ENCODE assay signal across 8 cellular contexts in the genomic region with DNA sequence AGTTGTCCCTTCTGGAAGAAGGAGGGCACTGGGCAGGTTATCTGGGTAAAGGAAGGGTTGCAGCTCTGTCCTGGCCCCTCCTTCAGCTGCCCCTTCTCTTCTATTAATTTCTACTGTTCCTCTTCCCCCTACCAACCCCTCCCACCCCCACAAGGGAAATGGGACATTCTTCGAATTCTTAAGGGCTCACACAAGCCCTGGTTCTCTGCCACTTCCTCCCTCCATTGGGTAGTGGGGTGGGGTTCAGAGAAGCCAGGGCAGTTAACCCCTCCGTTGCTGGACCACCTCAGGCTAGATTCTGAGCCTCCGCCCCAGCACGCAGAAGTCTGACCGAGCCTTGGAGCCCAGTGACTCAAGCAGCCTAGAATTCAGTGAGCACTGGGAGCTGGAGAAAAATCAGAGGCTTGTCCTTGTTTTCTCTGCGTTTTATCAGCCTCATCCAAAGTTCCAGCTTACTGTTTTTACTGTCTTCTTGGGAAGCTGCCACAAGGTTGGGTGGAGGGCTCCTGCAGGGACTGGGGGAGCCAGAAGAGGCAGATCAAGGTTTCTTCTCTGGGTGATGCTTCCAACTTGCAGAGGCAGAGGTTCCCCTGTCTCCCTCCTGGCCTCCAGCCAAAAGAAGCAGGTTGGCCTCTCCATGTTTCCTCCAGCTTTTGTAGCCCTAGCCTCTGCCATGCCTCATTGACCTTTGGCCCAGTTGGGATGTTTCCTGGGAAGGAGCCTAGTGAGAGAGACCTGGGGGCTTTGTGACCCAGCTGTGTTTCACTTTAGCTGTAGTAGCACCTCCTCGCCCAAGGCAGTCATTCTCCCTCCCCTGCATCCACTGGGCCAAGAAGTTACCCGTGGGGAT. TPM values are rescaled to one million over a fixed set of nuclear protein-coding genes. Genes with fewer than 3 reads are reported as not detected.
A peak's percentile ranks its signal among the peaks of the same experiment; 100 is the strongest.
DNase-seq lines count a peak whose midpoint lies in the region; ATAC-seq and TF ChIP-seq lines count a peak whose summit lies in the region.

No MANE protein-coding gene starts in this region.

- H3K27ac ChIP-seq in Peyer's patch (peak overlapping the region in 3 of 4 donors; percentile 48 to 59 (median 52)), mucosa of rectum (ENCODE audit: low read depth in 2 of 2, low read length in 2 of 2) (peak overlapping the region; percentile 35 to 43)

- H3K27ac Mint-ChIP-seq in effector memory CD8-positive, alpha-beta T cell: peak overlapping the region; percentile 91 to 93

- peaks cover 80 to 82% of the 10 kb centered on the region in 2 donors for H3K4me1 Mint-ChIP-seq in effector memory CD8-positive, alpha-beta T cell (ENCODE audit: low read depth in 2 of 2)

- intact Hi-C loops in posterior vena cava (cut with DNase I): no loop called here

- peak overlapping the region in 1 of 2 donors; percentile 7 for H3K9ac ChIP-seq in mucosa of rectum (ENCODE audit: low read depth in 1 of 2, low read length in 2 of 2)

- DNase-seq in GM03348 (ENCODE audit: low spot score): peak; percentile 92
- no peak for DNase-seq in Peyer's patch
- DNase-seq in effector memory CD8-positive, alpha-beta T cell: no peak
- DNase-seq in posterior vena cava (ENCODE audit: low spot score): no peak

- H3K36me3 Mint-ChIP-seq in effector memory CD8-positive, alpha-beta T cell (ENCODE audit: insufficient read depth): peaks cover 88% of the 10 kb centered on the region

- H3K4me3 Mint-ChIP-seq in effector memory CD8-positive, alpha-beta T cell: peak overlapping the region; percentile 59 to 60

- no peak for TF ChIP-seq POLR2A in Peyer's patch (IDR thresholded peaks at IDR 0.05)

- no peaks in the 10 kb centered on the region for H3K9me3 Mint-ChIP-seq in effector memory CD8-positive, alpha-beta T cell

- H3K4me3 ChIP-seq in Peyer's patch (peak overlapping the region in 2 of 4 donors; percentile 8 to 14), mucosa of rectum (ENCODE audit: low read length in 2 of 2) (peak overlapping the region in 1 of 2 donors; percentile 20)

- H3K36me3 ChIP-seq in Peyer's patch (peaks cover 0 to 59% (median 0%) of the 10 kb centered on the region in 3 donors), mucosa of rectum (ENCODE audit: control insufficient read depth in 2 of 2, insufficient read depth in 2 of 2, low read length in 2 of 2) (peaks cover 33 to 52% of the 10 kb centered on the region in 2 donors)

- ATAC-seq in effector memory CD8-positive, alpha-beta T cell (replicated peaks): no peak
- ATAC-seq in GM21360 (IDR thresholded peaks at IDR 0.05; ENCODE audit: unreplicated experiment) (no peak), HG03571 (IDR thresholded peaks at IDR 0.05; ENCODE audit: unreplicated experiment) (no peak), HG02571 (IDR thresholded peaks at IDR 0.05; ENCODE audit: unreplicated experiment) (no peak)

- H3K4me1 ChIP-seq in Peyer's patch (peaks cover 24 to 95% (median 54%) of the 10 kb centered on the region in 4 donors), mucosa of rectum (ENCODE audit: control insufficient read depth in 2 of 2, insufficient read depth in 2 of 2, low read length in 2 of 2) (peaks cover 55 to 68% of the 10 kb centered on the region in 2 donors)

- H3K27me3 ChIP-seq in Peyer's patch (no peaks in the 10 kb centered on the region), mucosa of rectum (ENCODE audit: control insufficient read depth in 2 of 2, insufficient read depth in 2 of 2, low read length in 2 of 2) (no peaks in the 10 kb centered on the region)

- TF ChIP-seq CTCF in Peyer's patch (IDR thresholded peaks at IDR 0.05): no peak

- H3K9me3 ChIP-seq in Peyer's patch (no peaks in the 10 kb centered on the region), mucosa of rectum (ENCODE audit: control insufficient read depth in 2 of 2, low read length in 2 of 2) (no peaks in the 10 kb centered on the region)

- H3K27me3 Mint-ChIP-seq in effector memory CD8-positive, alpha-beta T cell: no peaks in the 10 kb centered on the region

RNA-seq across cellular contexts. Expression of a gene that starts 10.2 kb away (rescaled TPM):
- 100 to 1,000 TPM; 166 to 654 (median 590) TPM for total RNA-seq in Peyer's patch
- 100 to 1,000 TPM in 1 of 2 donors, 10 to 100 TPM in 1; 95.2 to 119 TPM for total RNA-seq in posterior vena cava

RNA-seq across cellular contexts. Expression of a gene that starts 26.6 kb away (rescaled TPM):
- 1,000 to 10,000 TPM in 1 of 4 donors, 100 to 1,000 TPM in 3; 347 to 1,233 (median 540) TPM for total RNA-seq in Peyer's patch
- total RNA-seq in posterior vena cava: 1,000 to 10,000 TPM; 1,179 to 1,230 TPM

RNA-seq across cellular contexts. Expression of a gene that starts 55.0 kb away (rescaled TPM):
- total RNA-seq in Peyer's patch (100 to 1,000 TPM in 1 of 4 donors, 10 to 100 TPM in 3; 49.4 to 106 (median 56.5) TPM), posterior vena cava (10 to 100 TPM; 13.6 to 14.9 TPM)
